In the genomic region with DNA sequence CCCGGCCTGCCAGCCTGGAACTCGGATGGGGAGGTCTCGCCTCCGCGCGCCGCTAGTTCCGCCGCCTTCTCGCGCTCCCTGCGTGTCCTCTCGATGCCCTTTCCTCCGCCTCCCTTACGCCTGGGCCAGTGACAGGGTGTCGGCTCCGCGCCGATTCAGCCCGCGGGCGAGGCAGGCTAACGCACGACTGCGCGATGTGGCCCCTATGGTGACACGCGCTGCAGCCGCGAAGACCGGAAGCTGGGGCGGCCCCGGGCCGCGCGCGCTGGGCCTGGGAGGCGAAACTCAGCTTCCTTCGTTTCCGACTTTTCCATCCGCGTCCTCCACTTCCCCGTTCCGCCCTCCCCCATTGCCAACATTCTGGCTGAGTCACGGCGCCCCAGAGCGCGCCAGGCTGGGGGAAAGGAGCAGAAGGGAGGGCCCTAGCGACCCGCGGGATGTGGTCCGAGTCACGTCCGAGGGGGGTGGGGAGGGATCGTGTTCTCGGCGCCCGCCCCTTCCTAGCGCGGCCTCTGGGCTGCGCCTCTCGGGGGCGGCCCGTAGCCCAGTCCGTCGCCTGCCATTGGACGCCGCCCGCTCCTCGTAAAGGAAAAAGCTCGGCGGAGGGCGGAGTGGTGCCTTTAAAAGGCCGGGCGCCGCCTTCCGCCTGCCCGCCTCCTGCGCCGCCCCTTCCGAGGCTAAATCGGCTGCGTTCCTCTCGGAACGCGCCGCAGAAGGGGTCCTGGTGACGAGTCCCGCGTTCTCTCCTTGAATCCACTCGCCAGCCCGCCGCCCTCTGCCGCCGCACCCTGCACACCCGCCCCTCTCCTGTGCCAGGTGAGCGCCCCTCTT, we compare ENCODE assay signal across 1 cellular context.
TF ChIP-seq lines count a peak whose summit lies in the region.

Gene ALDOA, plus strand, starts transcription at position 649 of the 831 bp plus-strand sequence. CDS start 1,138 bp downstream, outside the sequence.

TF ChIP-seq in HepG2, 621 proteins besides CTCF, POLR2A, EP300 and RAD21 (continued from another document and continues in another):
- TF ChIP-seq, protein P1, sequence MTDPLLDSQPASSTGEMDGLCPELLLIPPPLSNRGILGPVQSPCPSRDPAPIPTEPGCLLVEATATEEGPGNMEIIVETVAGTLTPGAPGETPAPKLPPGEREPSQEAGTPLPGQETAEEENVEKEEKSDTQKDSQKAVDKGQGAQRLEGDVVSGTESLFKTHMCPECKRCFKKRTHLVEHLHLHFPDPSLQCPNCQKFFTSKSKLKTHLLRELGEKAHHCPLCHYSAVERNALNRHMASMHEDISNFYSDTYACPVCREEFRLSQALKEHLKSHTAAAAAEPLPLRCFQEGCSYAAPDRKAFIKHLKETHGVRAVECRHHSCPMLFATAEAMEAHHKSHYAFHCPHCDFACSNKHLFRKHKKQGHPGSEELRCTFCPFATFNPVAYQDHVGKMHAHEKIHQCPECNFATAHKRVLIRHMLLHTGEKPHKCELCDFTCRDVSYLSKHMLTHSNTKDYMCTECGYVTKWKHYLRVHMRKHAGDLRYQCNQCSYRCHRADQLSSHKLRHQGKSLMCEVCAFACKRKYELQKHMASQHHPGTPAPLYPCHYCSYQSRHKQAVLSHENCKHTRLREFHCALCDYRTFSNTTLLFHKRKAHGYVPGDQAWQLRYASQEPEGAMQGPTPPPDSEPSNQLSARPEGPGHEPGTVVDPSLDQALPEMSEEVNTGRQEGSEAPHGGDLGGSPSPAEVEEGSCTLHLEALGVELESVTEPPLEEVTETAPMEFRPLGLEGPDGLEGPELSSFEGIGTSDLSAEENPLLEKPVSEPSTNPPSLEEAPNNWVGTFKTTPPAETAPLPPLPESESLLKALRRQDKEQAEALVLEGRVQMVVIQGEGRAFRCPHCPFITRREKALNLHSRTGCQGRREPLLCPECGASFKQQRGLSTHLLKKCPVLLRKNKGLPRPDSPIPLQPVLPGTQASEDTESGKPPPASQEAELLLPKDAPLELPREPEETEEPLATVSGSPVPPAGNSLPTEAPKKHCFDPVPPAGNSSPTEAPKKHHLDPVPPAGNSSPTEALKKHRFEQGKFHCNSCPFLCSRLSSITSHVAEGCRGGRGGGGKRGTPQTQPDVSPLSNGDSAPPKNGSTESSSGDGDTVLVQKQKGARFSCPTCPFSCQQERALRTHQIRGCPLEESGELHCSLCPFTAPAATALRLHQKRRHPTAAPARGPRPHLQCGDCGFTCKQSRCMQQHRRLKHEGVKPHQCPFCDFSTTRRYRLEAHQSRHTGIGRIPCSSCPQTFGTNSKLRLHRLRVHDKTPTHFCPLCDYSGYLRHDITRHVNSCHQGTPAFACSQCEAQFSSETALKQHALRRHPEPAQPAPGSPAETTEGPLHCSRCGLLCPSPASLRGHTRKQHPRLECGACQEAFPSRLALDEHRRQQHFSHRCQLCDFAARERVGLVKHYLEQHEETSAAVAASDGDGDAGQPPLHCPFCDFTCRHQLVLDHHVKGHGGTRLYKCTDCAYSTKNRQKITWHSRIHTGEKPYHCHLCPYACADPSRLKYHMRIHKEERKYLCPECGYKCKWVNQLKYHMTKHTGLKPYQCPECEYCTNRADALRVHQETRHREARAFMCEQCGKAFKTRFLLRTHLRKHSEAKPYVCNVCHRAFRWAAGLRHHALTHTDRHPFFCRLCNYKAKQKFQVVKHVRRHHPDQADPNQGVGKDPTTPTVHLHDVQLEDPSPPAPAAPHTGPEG (CRISPR knock-in tag; IDR thresholded peaks at IDR 0.05), result peak; percentile 85
- no peak for TF ChIP-seq SUZ12 (IDR thresholded peaks at IDR 0.05; ENCODE audit: low read depth, low read length)
- TF ChIP-seq ZNF577 (CRISPR knock-in tag; IDR thresholded peaks at IDR 0.05; ENCODE audit: borderline replicate concordance, low read depth), result no peak
- peak; percentile 90 for TF ChIP-seq MZF1 (CRISPR knock-in tag; IDR thresholded peaks at IDR 0.05; ENCODE audit: borderline replicate concordance)
- TF ChIP-seq NFYB (CRISPR knock-in tag; IDR thresholded peaks at IDR 0.05), result peak; percentile 89
- TF ChIP-seq ZNF83 (CRISPR knock-in tag; IDR thresholded peaks at IDR 0.05; ENCODE audit: borderline replicate concordance), result peak; percentile 94
- no peak for TF ChIP-seq TCF7 (IDR thresholded peaks at IDR 0.05; ENCODE audit: low read depth)
- peak; percentile 93; the same call in 1 of the 2 replicates for TF ChIP-seq NAIF1 (CRISPR knock-in tag; IDR thresholded peaks at IDR 0.05; ENCODE audit: borderline replicate concordance)
- no peak for TF ChIP-seq ZUFSP (CRISPR knock-in tag; IDR thresholded peaks at IDR 0.05; ENCODE audit: borderline replicate concordance)
- TF ChIP-seq SMYD3 (CRISPR knock-in tag; IDR thresholded peaks at IDR 0.05), result peak; percentile 22; the same call in 1 of the 2 replicates
- no peak for TF ChIP-seq FOXM1 (CRISPR knock-in tag; IDR thresholded peaks at IDR 0.05)
- peak; percentile 91 for TF ChIP-seq ELF4 (CRISPR knock-in tag; IDR thresholded peaks at IDR 0.05; ENCODE audit: borderline replicate concordance)
- TF ChIP-seq AKAP8 (CRISPR knock-in tag; IDR thresholded peaks at IDR 0.05), result peak; percentile 98
- peak; percentile 96; the same call in 1 of the 2 replicates for TF ChIP-seq ZNF20 (CRISPR knock-in tag; IDR thresholded peaks at IDR 0.05)
- peak; percentile 81 for TF ChIP-seq KMT2A (CRISPR knock-in tag; IDR thresholded peaks at IDR 0.05)
- TF ChIP-seq NR2C2 (CRISPR knock-in tag; IDR thresholded peaks at IDR 0.05; ENCODE audit: borderline replicate concordance), result peak; percentile 78
- TF ChIP-seq ZNF7 (CRISPR knock-in tag; IDR thresholded peaks at IDR 0.05), result peak; percentile 27; the same call in 1 of the 2 replicates
- no peak for TF ChIP-seq RBAK (CRISPR knock-in tag; IDR thresholded peaks at IDR 0.05)
- TF ChIP-seq ZNF598 (CRISPR knock-in tag; IDR thresholded peaks at IDR 0.05; ENCODE audit: borderline replicate concordance), result no peak; the same call in 1 of the 2 replicates
- TF ChIP-seq ZNF749 (CRISPR knock-in tag; IDR thresholded peaks at IDR 0.05; ENCODE audit: borderline replicate concordance), result peak; percentile 96
- peak; percentile 70; the same call in 1 of the 2 replicates for TF ChIP-seq KDM3A (CRISPR knock-in tag; IDR thresholded peaks at IDR 0.05; ENCODE audit: low read depth)
- no peak for TF ChIP-seq GTF2F1 (IDR thresholded peaks at IDR 0.05; ENCODE audit: low read length)
- TF ChIP-seq, protein P2, sequence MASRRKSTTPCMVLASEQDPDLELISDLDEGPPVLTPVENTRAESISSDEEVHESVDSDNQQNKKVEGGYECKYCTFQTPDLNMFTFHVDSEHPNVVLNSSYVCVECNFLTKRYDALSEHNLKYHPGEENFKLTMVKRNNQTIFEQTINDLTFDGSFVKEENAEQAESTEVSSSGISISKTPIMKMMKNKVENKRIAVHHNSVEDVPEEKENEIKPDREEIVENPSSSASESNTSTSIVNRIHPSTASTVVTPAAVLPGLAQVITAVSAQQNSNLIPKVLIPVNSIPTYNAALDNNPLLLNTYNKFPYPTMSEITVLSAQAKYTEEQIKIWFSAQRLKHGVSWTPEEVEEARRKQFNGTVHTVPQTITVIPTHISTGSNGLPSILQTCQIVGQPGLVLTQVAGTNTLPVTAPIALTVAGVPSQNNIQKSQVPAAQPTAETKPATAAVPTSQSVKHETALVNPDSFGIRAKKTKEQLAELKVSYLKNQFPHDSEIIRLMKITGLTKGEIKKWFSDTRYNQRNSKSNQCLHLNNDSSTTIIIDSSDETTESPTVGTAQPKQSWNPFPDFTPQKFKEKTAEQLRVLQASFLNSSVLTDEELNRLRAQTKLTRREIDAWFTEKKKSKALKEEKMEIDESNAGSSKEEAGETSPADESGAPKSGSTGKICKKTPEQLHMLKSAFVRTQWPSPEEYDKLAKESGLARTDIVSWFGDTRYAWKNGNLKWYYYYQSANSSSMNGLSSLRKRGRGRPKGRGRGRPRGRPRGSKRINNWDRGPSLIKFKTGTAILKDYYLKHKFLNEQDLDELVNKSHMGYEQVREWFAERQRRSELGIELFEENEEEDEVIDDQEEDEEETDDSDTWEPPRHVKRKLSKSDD (CRISPR knock-in tag; IDR thresholded peaks at IDR 0.05; ENCODE audit: low read depth), result peak; percentile 74; the same call in 1 of the 2 replicates
- TF ChIP-seq, protein P3, sequence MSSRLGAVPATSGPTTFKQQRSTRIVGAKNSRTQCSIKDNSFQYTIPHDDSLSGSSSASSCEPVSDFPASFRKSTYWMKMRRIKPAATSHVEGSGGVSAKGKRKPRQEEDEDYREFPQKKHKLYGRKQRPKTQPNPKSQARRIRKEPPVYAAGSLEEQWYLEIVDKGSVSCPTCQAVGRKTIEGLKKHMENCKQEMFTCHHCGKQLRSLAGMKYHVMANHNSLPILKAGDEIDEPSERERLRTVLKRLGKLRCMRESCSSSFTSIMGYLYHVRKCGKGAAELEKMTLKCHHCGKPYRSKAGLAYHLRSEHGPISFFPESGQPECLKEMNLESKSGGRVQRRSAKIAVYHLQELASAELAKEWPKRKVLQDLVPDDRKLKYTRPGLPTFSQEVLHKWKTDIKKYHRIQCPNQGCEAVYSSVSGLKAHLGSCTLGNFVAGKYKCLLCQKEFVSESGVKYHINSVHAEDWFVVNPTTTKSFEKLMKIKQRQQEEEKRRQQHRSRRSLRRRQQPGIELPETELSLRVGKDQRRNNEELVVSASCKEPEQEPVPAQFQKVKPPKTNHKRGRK (CRISPR knock-in tag; IDR thresholded peaks at IDR 0.05), result peak; percentile 89
- TF ChIP-seq PHF21A (CRISPR knock-in tag; IDR thresholded peaks at IDR 0.05), result peak; percentile 99
- no peak for TF ChIP-seq ZNF207 (IDR thresholded peaks at IDR 0.05; ENCODE audit: borderline replicate concordance)
- TF ChIP-seq ZNF503 (CRISPR knock-in tag; IDR thresholded peaks at IDR 0.05), result peak; percentile 52; the same call in 1 of the 2 replicates
- TF ChIP-seq, protein P4, sequence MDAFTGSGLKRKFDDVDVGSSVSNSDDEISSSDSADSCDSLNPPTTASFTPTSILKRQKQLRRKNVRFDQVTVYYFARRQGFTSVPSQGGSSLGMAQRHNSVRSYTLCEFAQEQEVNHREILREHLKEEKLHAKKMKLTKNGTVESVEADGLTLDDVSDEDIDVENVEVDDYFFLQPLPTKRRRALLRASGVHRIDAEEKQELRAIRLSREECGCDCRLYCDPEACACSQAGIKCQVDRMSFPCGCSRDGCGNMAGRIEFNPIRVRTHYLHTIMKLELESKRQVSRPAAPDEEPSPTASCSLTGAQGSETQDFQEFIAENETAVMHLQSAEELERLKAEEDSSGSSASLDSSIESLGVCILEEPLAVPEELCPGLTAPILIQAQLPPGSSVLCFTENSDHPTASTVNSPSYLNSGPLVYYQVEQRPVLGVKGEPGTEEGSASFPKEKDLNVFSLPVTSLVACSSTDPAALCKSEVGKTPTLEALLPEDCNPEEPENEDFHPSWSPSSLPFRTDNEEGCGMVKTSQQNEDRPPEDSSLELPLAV (CRISPR knock-in tag; conservative IDR thresholded peaks at IDR 0.05; ENCODE audit: low read depth), result no peak
- TF ChIP-seq NFKB2 (CRISPR knock-in tag; IDR thresholded peaks at IDR 0.05; ENCODE audit: borderline replicate concordance), result peak; percentile 85; the same call in 1 of the 2 replicates
- TF ChIP-seq ATF7-NPFF (CRISPR knock-in tag; IDR thresholded peaks at IDR 0.05; ENCODE audit: low read depth), result peak; percentile 95
- TF ChIP-seq ZNF878 (CRISPR knock-in tag; IDR thresholded peaks at IDR 0.05), result peak; percentile 92
- peak; percentile 67; the same call in 1 of the 2 replicates for TF ChIP-seq MTA1 (CRISPR knock-in tag; IDR thresholded peaks at IDR 0.05; ENCODE audit: borderline replicate concordance)
- TF ChIP-seq, protein P5, sequence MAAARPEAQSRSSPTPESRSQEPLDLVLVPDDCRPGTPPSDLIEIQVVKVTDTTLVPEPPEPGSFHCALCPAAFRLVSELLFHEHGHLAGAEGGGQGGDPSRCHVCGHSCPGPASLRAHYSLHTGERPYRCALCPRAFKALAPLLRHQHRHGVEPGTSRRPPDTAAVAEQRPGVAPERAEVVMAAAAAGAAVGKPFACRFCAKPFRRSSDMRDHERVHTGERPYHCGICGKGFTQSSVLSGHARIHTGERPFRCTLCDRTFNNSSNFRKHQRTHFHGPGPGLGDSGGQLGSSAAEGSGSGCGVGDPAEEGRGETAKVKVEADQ (CRISPR knock-in tag; IDR thresholded peaks at IDR 0.05; ENCODE audit: borderline replicate concordance), result peak; percentile 54; the same call in 1 of the 2 replicates
- peak; percentile 84 for TF ChIP-seq ZC3H4 (CRISPR knock-in tag; IDR thresholded peaks at IDR 0.05; ENCODE audit: borderline replicate concordance)
- TF ChIP-seq TFDP2 (CRISPR knock-in tag; IDR thresholded peaks at IDR 0.05), result peak; percentile 97
- TF ChIP-seq ZNF546 (CRISPR knock-in tag; conservative IDR thresholded peaks at IDR 0.05), result no peak; the same call in 1 of the 2 replicates
- TF ChIP-seq ZZZ3 (CRISPR knock-in tag; IDR thresholded peaks at IDR 0.05; ENCODE audit: borderline replicate concordance), result peak; percentile 86; the same call in 1 of the 2 replicates
